24 cellular contexts compared by ENCODE assay signal in genomic region chr2:196404276-196404675, GRCh38.
A peak's percentile ranks its signal among the peaks of the same experiment; 100 is the strongest.
DNase-seq lines count a peak whose midpoint lies in the region; ATAC-seq, FAIRE-seq and TF ChIP-seq lines count a peak whose summit lies in the region.
"Had no signal": no experiment of that assay in that cellular context is flagged by ENCODE, and none has a peak within 500 bp of the region (broad histone marks: within the 10 kb centered on the region; RNA-seq: fewer than 3 reads in every experiment).

No MANE protein-coding gene starts in this region.

- H3K9me3 Mint-ChIP-seq in chondrocyte (ENCODE audit: low read depth) = no peaks in the 10 kb centered on the region
- no peaks in the 10 kb centered on the region for H3K9me3 Mint-ChIP-seq in H9
- H3K9me3 Mint-ChIP-seq: activated naive CD4-positive, alpha-beta T cell treated with anti-CD3 and anti-CD28 coated beads, Interleukin-2, amount 50 U/mL, for 72 hours; CD4-positive, alpha-beta T cell had no signal

- peak; percentile 46 for FAIRE-seq in RCC 7860 (lab: Jason Lieb, UNC)
- FAIRE-seq: HTR-8/SVneo had no signal

- H3K18ac ChIP-seq in H9 (ENCODE audit: insufficient read length, low read depth, low read length) = no peak overlapping the region

- H3K27ac ChIP-seq in left lung (no peak overlapping the region), H9 (ENCODE audit: insufficient read length, low read depth, low read length) (no peak overlapping the region)
- H3K27ac ChIP-seq: neutrophil had no signal

- H3K27ac Mint-ChIP-seq in chondrocyte (ENCODE audit: unreplicated experiment) = no peak overlapping the region
- H3K27ac Mint-ChIP-seq in H9 = no peak overlapping the region
- H3K27ac Mint-ChIP-seq: activated naive CD4-positive, alpha-beta T cell treated with anti-CD3 and anti-CD28 coated beads, Interleukin-2, amount 50 U/mL, for 72 hours; CD4-positive, alpha-beta T cell; T-helper 17 cell had no signal

- no peaks in the 10 kb centered on the region for H3K36me3 Mint-ChIP-seq in chondrocyte (ENCODE audit: low read depth)
- no peaks in the 10 kb centered on the region for H3K36me3 Mint-ChIP-seq in H9 (ENCODE audit: insufficient read depth in 1 of 3, low read depth in 3 of 3)
- H3K36me3 Mint-ChIP-seq: activated naive CD4-positive, alpha-beta T cell treated with anti-CD3 and anti-CD28 coated beads, Interleukin-2, amount 50 U/mL, for 72 hours had no signal

- no peak overlapping the region for H3K14ac ChIP-seq in H9 (ENCODE audit: insufficient read depth, low read length)

- H3K4ac ChIP-seq in H9 (ENCODE audit: low read depth, low read length) = no peak overlapping the region

- H2BK12ac ChIP-seq in H9 (ENCODE audit: insufficient read length, low read depth, low read length) = no peak overlapping the region

- no peaks in the 10 kb centered on the region for H3K36me3 ChIP-seq in GM06990 (ENCODE audit: control insufficient read depth, insufficient read depth, low read length)
- no peaks in the 10 kb centered on the region for H3K36me3 ChIP-seq in left lung
- H3K36me3 ChIP-seq: ascending aorta, neutrophil had no signal

- no peak overlapping the region for H2AK5ac ChIP-seq in H9 (ENCODE audit: insufficient read length, low read length)

- H4K8ac ChIP-seq in H9 (replicated peaks; ENCODE audit: insufficient read length, low read depth, low read length) = no peak overlapping the region

- no peak overlapping the region for H2BK20ac ChIP-seq in H9 (ENCODE audit: low read depth, low read length, poor library complexity, severe bottlenecking)

- H3K23ac ChIP-seq in H9 (ENCODE audit: insufficient read length, low read depth, low read length) = no peak overlapping the region

- no peaks in the 10 kb centered on the region for H4K20me1 ChIP-seq in H9 (ENCODE audit: control insufficient read depth, insufficient read depth, insufficient read length)

- H4K91ac ChIP-seq in H9 (ENCODE audit: insufficient read length, low read depth, low read length) = no peak overlapping the region

- TF ChIP-seq CTCF in GM06990 (IDR thresholded peaks at IDR 0.05; ENCODE audit: insufficient read depth, low read length, poor library complexity, severe bottlenecking) = peak; percentile 15
- TF ChIP-seq CTCF in chondrocyte (IDR thresholded peaks at IDR 0.05) = peak; percentile 41
- no peak for TF ChIP-seq CTCF in left lung (IDR thresholded peaks at IDR 0.05)
- TF ChIP-seq CTCF in H9 (conservative IDR thresholded peaks at IDR 0.05) = no peak

- no peaks in the 10 kb centered on the region for H3K27me3 ChIP-seq in GM06990 (replicated peaks; ENCODE audit: control insufficient read depth, insufficient read depth, low read length)
- H3K27me3 ChIP-seq in left lung = no peaks in the 10 kb centered on the region
- no peaks in the 10 kb centered on the region for H3K27me3 ChIP-seq in H9 (ENCODE audit: insufficient read depth, low read length)
- H3K27me3 ChIP-seq: ascending aorta had no signal

- H4K5ac ChIP-seq in H9 (ENCODE audit: insufficient read length, low read depth, low read length) = no peak overlapping the region

- H2AFZ ChIP-seq in H9 (ENCODE audit: low read length) = no peak overlapping the region

- peaks cover 30% of the 10 kb centered on the region for H3K4me1 Mint-ChIP-seq in chondrocyte (ENCODE audit: low read depth)
- peaks cover 2 to 3% of the 10 kb centered on the region in 2 experiments; a peak in 3 of 4 replicates for H3K4me1 Mint-ChIP-seq in H9
- H3K4me1 Mint-ChIP-seq: T-helper 17 cell had no signal

- no peaks in the 10 kb centered on the region for H3K23me2 ChIP-seq in H9 (ENCODE audit: insufficient read length, low read depth, low read length, poor library complexity, severe bottlenecking)

- no peak overlapping the region for H3T11ph ChIP-seq in H9 (ENCODE audit: low read length)

- no peak for ATAC-seq in left lung
- ATAC-seq: activated naive CD4-positive, alpha-beta T cell treated with anti-CD3 and anti-CD28 coated beads, Interleukin-2, amount 50 U/mL, for 72 hours; T-helper 17 cell had no signal

- DNase-seq in GM06990 (ENCODE audit: extremely low read depth, insufficient read length) = no peak
- DNase-seq in RCC 7860 (ENCODE audit: low spot score) = no peak
- no peak for DNase-seq in chondrocyte (ENCODE audit: low spot score)
- peak; percentile 42 to 43 for DNase-seq in lung microvascular endothelial cell (ENCODE audit: low read depth in 2 of 2)
- DNase-seq in left lung = no peak
- DNase-seq in NK-92 (lab: John Stamatoyannopoulos, UW; ENCODE audit: unreplicated experiment) = no peak
- no peak for DNase-seq in glomerular visceral epithelial cell (ENCODE audit: extremely low spot score)
- DNase-seq in H9 = no peak
- DNase-seq: activated CD4-positive, alpha-beta T cell treated with anti-CD3 and anti-CD28 coated beads, Interleukin-2, amount 50 U/mL, for 1 hour; CD4-positive, alpha-beta T cell; GF-D8; hippocampal formation; Kasumi-1; NCI-H1048; NCI-H187 treated with DMSO at 0.1 percent for 48 hours; NCI-H82; PC-3; stimulated activated CD4-positive, alpha-beta T cell treated with anti-CD3 and anti-CD28 coated beads, Interleukin-2, amount 100 ng/mL, for 48 hours; stimulated activated naive CD4-positive, alpha-beta T cell treated with Interleukin-2 at 50 U/mL for 16 hours; T-helper 17 cell had no signal

- H2BK120ac ChIP-seq in H9 (ENCODE audit: low read depth, low read length, poor library complexity, severe bottlenecking) = no peak overlapping the region

- H3K9me3 ChIP-seq in left lung (no peaks in the 10 kb centered on the region), H9 (ENCODE audit: control insufficient read depth, low read depth, low read length) (no peaks in the 10 kb centered on the region)
- H3K9me3 ChIP-seq: ascending aorta, neutrophil had no signal

- H3K9ac ChIP-seq in H9 (ENCODE audit: extremely low read depth, insufficient read length, low read length) = no peak overlapping the region

- no peak overlapping the region for H3K4me2 ChIP-seq in H9 (ENCODE audit: insufficient read depth, insufficient read length, low read length)

- no peak overlapping the region for H2BK5ac ChIP-seq in H9 (ENCODE audit: insufficient read length, low read length)

- H3K79me1 ChIP-seq in H9 (ENCODE audit: insufficient read depth, low read depth, low read length, poor library complexity, severe bottlenecking) = no peaks in the 10 kb centered on the region

- no peaks in the 10 kb centered on the region for H3K27me3 Mint-ChIP-seq in chondrocyte (ENCODE audit: low read depth)
- no peaks in the 10 kb centered on the region for H3K27me3 Mint-ChIP-seq in H9 (ENCODE audit: low read depth)

- no peak overlapping the region for H3K4me3 ChIP-seq in GM06990 (replicated peaks; ENCODE audit: low read depth, low read length)
- no peak overlapping the region for H3K4me3 ChIP-seq in left lung
- H3K4me3 ChIP-seq: ascending aorta had no signal

- H3K79me2 ChIP-seq in H9 (ENCODE audit: insufficient read depth, low read length) = no peaks in the 10 kb centered on the region

- H2BK15ac ChIP-seq in H9 (ENCODE audit: low read depth, low read length) = no peak overlapping the region

- intact Hi-C loops in left lung (cut with DNase I) = no loop called here

- no peak overlapping the region for H3K56ac ChIP-seq in H9 (ENCODE audit: insufficient read length, low read depth, low read length)

- H3K4me1 ChIP-seq in left lung (peaks cover 0 to 10% of the 10 kb centered on the region in 2 donors), H9 (ENCODE audit: insufficient read depth, low read length) (no peaks in the 10 kb centered on the region; the same call in 1 of the 2 replicates)

- no peak overlapping the region for H3K4me3 Mint-ChIP-seq in chondrocyte (ENCODE audit: unreplicated experiment)
- H3K4me3 Mint-ChIP-seq in H9 = no peak overlapping the region
- H3K4me3 Mint-ChIP-seq: CD4-positive, alpha-beta T cell; T-helper 17 cell had no signal

Comparison
In these comparisons a context has a peak if more than half of its experiments do, and no peak if none do; other contexts are left out.
1. DNase-seq: peak in lung microvascular endothelial cell (2 of 2); none in GM06990 (single experiment), RCC 7860 (single experiment), chondrocyte (single experiment), left lung (0 of 2), NK-92 (single experiment), glomerular visceral epithelial cell (single experiment) and H9 (single experiment).
2. CTCF ChIP-seq: peak in GM06990 (single experiment) and chondrocyte (single experiment); none in left lung (0 of 2) and H9 (single experiment).